1 cellular context compared by ENCODE assay signal in genomic region chr6:31952140-31952805, GRCh38.
TF ChIP-seq lines count a peak whose summit lies in the region.

No MANE protein-coding gene starts in this region.

TF ChIP-seq in HepG2, 621 proteins besides CTCF, POLR2A, EP300 and RAD21 (continued from another document and continues in another):
- TF ChIP-seq, protein P1, sequence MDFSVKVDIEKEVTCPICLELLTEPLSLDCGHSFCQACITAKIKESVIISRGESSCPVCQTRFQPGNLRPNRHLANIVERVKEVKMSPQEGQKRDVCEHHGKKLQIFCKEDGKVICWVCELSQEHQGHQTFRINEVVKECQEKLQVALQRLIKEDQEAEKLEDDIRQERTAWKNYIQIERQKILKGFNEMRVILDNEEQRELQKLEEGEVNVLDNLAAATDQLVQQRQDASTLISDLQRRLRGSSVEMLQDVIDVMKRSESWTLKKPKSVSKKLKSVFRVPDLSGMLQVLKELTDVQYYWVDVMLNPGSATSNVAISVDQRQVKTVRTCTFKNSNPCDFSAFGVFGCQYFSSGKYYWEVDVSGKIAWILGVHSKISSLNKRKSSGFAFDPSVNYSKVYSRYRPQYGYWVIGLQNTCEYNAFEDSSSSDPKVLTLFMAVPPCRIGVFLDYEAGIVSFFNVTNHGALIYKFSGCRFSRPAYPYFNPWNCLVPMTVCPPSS (IDR thresholded peaks at IDR 0.05) = no peak
- peak; percentile 49; the same call in 1 of the 2 replicates for TF ChIP-seq KDM2A (CRISPR knock-in tag; IDR thresholded peaks at IDR 0.05; ENCODE audit: borderline replicate concordance, low read depth)
- TF ChIP-seq ZNF17 (CRISPR knock-in tag; IDR thresholded peaks at IDR 0.05) = no peak
- no peak for TF ChIP-seq HCFC1 (IDR thresholded peaks at IDR 0.05; ENCODE audit: low read depth, low read length)
- TF ChIP-seq TFDP2 (CRISPR knock-in tag; IDR thresholded peaks at IDR 0.05) = no peak
- no peak; the same call in 1 of the 2 replicates for TF ChIP-seq TGIF2 (CRISPR knock-in tag; IDR thresholded peaks at IDR 0.05)
- TF ChIP-seq MZF1 (CRISPR knock-in tag; IDR thresholded peaks at IDR 0.05; ENCODE audit: borderline replicate concordance) = no peak
- no peak for TF ChIP-seq TP53 (CRISPR knock-in tag; conservative IDR thresholded peaks at IDR 0.05)
- TF ChIP-seq ZFP82 (CRISPR knock-in tag; IDR thresholded peaks at IDR 0.05; ENCODE audit: borderline replicate concordance) = no peak
- TF ChIP-seq TBX3 (IDR thresholded peaks at IDR 0.05; ENCODE audit: borderline replicate concordance) = no peak
- peak; percentile 44; the same call in 1 of the 2 replicates for TF ChIP-seq CBX5 (CRISPR knock-in tag; IDR thresholded peaks at IDR 0.05; ENCODE audit: borderline replicate concordance)
- 0 out of 2 replicates have a peak, but pooled peaks have one; percentile 41 for TF ChIP-seq ZNF772 (CRISPR knock-in tag; IDR thresholded peaks at IDR 0.05)
- no peak for TF ChIP-seq ZNF496 (CRISPR knock-in tag; IDR thresholded peaks at IDR 0.05; ENCODE audit: insufficient replicate concordance)
- TF ChIP-seq RFX5 (IDR thresholded peaks at IDR 0.05; ENCODE audit: low read depth, low read length) = no peak
- no peak for TF ChIP-seq ZMAT5 (CRISPR knock-in tag; IDR thresholded peaks at IDR 0.05; ENCODE audit: borderline replicate concordance, low read depth)
- no peak for TF ChIP-seq ZSCAN12 (CRISPR knock-in tag; IDR thresholded peaks at IDR 0.05)
- TF ChIP-seq ZNF781 (CRISPR knock-in tag; IDR thresholded peaks at IDR 0.05; ENCODE audit: borderline replicate concordance, not compliant biosample characterization) = no peak
- no peak for TF ChIP-seq PHB2 (IDR thresholded peaks at IDR 0.05; ENCODE audit: partially characterized antibody)
- no peak for TF ChIP-seq STAT5B (CRISPR knock-in tag; IDR thresholded peaks at IDR 0.05)
- no peak for TF ChIP-seq NCOR1 (IDR thresholded peaks at IDR 0.05; ENCODE audit: borderline replicate concordance, low read length)
- TF ChIP-seq FOXO4 (CRISPR knock-in tag; conservative IDR thresholded peaks at IDR 0.05) = no peak
- TF ChIP-seq ZMYM2 (CRISPR knock-in tag; IDR thresholded peaks at IDR 0.05) = no peak
- no peak for TF ChIP-seq ZZZ3 (CRISPR knock-in tag; IDR thresholded peaks at IDR 0.05; ENCODE audit: borderline replicate concordance)
- TF ChIP-seq CREM (IDR thresholded peaks at IDR 0.05) = no peak
- TF ChIP-seq CREM (CRISPR knock-in tag; IDR thresholded peaks at IDR 0.05) = no peak
- TF ChIP-seq SMAD9 (CRISPR knock-in tag; IDR thresholded peaks at IDR 0.05) = no peak
- TF ChIP-seq, protein P2, sequence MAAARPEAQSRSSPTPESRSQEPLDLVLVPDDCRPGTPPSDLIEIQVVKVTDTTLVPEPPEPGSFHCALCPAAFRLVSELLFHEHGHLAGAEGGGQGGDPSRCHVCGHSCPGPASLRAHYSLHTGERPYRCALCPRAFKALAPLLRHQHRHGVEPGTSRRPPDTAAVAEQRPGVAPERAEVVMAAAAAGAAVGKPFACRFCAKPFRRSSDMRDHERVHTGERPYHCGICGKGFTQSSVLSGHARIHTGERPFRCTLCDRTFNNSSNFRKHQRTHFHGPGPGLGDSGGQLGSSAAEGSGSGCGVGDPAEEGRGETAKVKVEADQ (CRISPR knock-in tag; IDR thresholded peaks at IDR 0.05; ENCODE audit: borderline replicate concordance) = no peak
- no peak for TF ChIP-seq ZNF776 (CRISPR knock-in tag; IDR thresholded peaks at IDR 0.05)
- no peak for TF ChIP-seq ZNF607 (CRISPR knock-in tag; IDR thresholded peaks at IDR 0.05; ENCODE audit: borderline replicate concordance)
- no peak for TF ChIP-seq ZBTB7A (CRISPR knock-in tag; IDR thresholded peaks at IDR 0.05)
- no peak for TF ChIP-seq ZNF430 (CRISPR knock-in tag; IDR thresholded peaks at IDR 0.05)
- no peak for TF ChIP-seq ZNF101 (CRISPR knock-in tag; IDR thresholded peaks at IDR 0.05; ENCODE audit: borderline replicate concordance, low read depth)
- TF ChIP-seq, protein P3, sequence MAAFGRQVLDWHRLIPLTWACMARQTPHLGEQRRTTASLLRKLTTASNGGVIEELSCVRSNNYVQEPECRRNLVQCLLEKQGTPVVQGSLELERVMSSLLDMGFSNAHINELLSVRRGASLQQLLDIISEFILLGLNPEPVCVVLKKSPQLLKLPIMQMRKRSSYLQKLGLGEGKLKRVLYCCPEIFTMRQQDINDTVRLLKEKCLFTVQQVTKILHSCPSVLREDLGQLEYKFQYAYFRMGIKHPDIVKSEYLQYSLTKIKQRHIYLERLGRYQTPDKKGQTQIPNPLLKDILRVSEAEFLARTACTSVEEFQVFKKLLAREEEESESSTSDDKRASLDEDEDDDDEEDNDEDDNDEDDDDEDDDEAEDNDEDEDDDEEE (CRISPR knock-in tag; IDR thresholded peaks at IDR 0.05) = no peak
- no peak for TF ChIP-seq FOXP4 (CRISPR knock-in tag; IDR thresholded peaks at IDR 0.05)
- TF ChIP-seq, protein P4, sequence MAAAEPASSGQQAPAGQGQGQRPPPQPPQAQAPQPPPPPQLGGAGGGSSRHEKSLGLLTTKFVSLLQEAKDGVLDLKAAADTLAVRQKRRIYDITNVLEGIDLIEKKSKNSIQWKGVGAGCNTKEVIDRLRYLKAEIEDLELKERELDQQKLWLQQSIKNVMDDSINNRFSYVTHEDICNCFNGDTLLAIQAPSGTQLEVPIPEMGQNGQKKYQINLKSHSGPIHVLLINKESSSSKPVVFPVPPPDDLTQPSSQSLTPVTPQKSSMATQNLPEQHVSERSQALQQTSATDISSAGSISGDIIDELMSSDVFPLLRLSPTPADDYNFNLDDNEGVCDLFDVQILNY (CRISPR knock-in tag; conservative IDR thresholded peaks at IDR 0.05) = no peak
- TF ChIP-seq MYNN (CRISPR knock-in tag; IDR thresholded peaks at IDR 0.05; ENCODE audit: low read depth) = no peak
- TF ChIP-seq HINFP (CRISPR knock-in tag; IDR thresholded peaks at IDR 0.05; ENCODE audit: low read depth) = no peak
- TF ChIP-seq, protein P5, sequence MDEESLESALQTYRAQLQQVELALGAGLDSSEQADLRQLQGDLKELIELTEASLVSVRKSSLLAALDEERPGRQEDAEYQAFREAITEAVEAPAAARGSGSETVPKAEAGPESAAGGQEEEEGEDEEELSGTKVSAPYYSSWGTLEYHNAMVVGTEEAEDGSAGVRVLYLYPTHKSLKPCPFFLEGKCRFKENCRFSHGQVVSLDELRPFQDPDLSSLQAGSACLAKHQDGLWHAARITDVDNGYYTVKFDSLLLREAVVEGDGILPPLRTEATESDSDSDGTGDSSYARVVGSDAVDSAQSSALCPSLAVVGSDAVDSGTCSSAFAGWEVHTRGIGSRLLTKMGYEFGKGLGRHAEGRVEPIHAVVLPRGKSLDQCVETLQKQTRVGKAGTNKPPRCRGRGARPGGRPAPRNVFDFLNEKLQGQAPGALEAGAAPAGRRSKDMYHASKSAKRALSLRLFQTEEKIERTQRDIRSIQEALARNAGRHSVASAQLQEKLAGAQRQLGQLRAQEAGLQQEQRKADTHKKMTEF (CRISPR knock-in tag; IDR thresholded peaks at IDR 0.05) = peak; percentile 48; the same call in 1 of the 2 replicates
- no peak for TF ChIP-seq ZBTB3 (CRISPR knock-in tag; IDR thresholded peaks at IDR 0.05; ENCODE audit: borderline replicate concordance, low read depth)
- TF ChIP-seq, protein P6, sequence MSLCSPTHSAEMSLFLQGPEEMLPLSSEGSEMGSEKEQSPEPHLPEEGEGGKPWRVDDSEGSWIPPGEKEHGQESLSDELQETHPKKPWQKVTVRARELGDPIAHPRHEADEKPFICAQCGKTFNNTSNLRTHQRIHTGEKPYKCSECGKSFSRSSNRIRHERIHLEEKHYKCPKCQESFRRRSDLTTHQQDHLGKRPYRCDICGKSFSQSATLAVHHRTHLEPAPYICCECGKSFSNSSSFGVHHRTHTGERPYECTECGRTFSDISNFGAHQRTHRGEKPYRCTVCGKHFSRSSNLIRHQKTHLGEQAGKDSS (CRISPR knock-in tag; IDR thresholded peaks at IDR 0.05; ENCODE audit: borderline replicate concordance, low read depth) = 0 out of 2 replicates have a peak, but pooled peaks have one; percentile 30
- no peak for TF ChIP-seq HHEX (CRISPR knock-in tag; IDR thresholded peaks at IDR 0.05)
- TF ChIP-seq EHMT2 (IDR thresholded peaks at IDR 0.05; ENCODE audit: borderline replicate concordance, low read depth, low read length) = no peak
- TF ChIP-seq SP1 (IDR thresholded peaks at IDR 0.05) = no peak
- TF ChIP-seq SP1 (CRISPR knock-in tag; IDR thresholded peaks at IDR 0.05) = no peak
- no peak for TF ChIP-seq ZNF839 (CRISPR knock-in tag; IDR thresholded peaks at IDR 0.05; ENCODE audit: borderline replicate concordance)
- TF ChIP-seq ZNF383 (CRISPR knock-in tag; IDR thresholded peaks at IDR 0.05; ENCODE audit: borderline replicate concordance) = no peak
- TF ChIP-seq ZNF251 (CRISPR knock-in tag; IDR thresholded peaks at IDR 0.05) = no peak
- TF ChIP-seq PLRG1 (conservative IDR thresholded peaks at IDR 0.05) = no peak
- TF ChIP-seq JUND (CRISPR knock-in tag; IDR thresholded peaks at IDR 0.05) = no peak
- no peak for TF ChIP-seq ZNF543 (CRISPR knock-in tag; IDR thresholded peaks at IDR 0.05)
- TF ChIP-seq, protein P7, sequence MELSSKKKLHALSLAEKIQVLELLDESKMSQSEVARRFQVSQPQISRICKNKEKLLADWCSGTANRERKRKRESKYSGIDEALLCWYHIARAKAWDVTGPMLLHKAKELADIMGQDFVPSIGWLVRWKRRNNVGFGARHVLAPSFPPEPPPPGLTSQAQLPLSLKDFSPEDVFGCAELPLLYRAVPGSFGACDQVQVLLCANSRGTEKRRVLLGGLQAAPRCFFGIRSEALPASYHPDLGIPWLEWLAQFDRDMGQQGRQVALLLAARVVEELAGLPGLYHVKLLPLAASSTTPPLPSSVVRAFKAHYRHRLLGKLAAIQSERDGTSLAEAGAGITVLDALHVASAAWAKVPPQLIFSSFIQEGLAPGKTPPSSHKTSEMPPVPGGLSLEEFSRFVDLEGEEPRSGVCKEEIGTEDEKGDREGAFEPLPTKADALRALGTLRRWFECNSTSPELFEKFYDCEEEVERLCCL (CRISPR knock-in tag; IDR thresholded peaks at IDR 0.05; ENCODE audit: borderline replicate concordance) = no peak
- no peak for TF ChIP-seq TMF1 (CRISPR knock-in tag; IDR thresholded peaks at IDR 0.05; ENCODE audit: low read depth)
- TF ChIP-seq TBX2 (CRISPR knock-in tag; IDR thresholded peaks at IDR 0.05; ENCODE audit: borderline replicate concordance) = no peak; the same call in 1 of the 2 replicates
- TF ChIP-seq ZNF629 (CRISPR knock-in tag; conservative IDR thresholded peaks at IDR 0.05) = no peak
